10 cellular contexts compared by ENCODE assay signal in genomic region chr7:155222046-155222445, GRCh38.
"Had no signal": no experiment of that assay in that cellular context is flagged by ENCODE, and none has a peak within 500 bp of the region (broad histone marks: within the 10 kb centered on the region; RNA-seq: fewer than 3 reads in every experiment).

No MANE protein-coding gene starts in this region.

- FAIRE-seq: keratinocyte, small intestine had no signal

- DNase-seq: activated CD4-positive, alpha-beta T cell treated with anti-CD3 and anti-CD28 coated beads for 4 hours; activated CD8-positive, alpha-beta memory T cell treated with anti-CD3 and anti-CD28 coated beads, Interleukin-2, amount 50 U/mL, for 4 hours; activated naive CD8-positive, alpha-beta T cell treated with anti-CD3 and anti-CD28 coated beads, Interleukin-2, amount 50 U/mL, for 24 hours; central memory CD4-positive, alpha-beta T cell; cortex of kidney; effector memory CD4-positive, alpha-beta T cell; small intestine; T1000; transverse colon had no signal

- H3K4me1 ChIP-seq: transverse colon had no signal

- H3K27ac ChIP-seq: transverse colon had no signal

- H3K9me3 ChIP-seq: transverse colon had no signal

- ATAC-seq: activated naive CD8-positive, alpha-beta T cell treated with anti-CD3 and anti-CD28 coated beads, Interleukin-2, amount 50 U/mL, for 24 hours had no signal

- H3K4me3 ChIP-seq: transverse colon had no signal

- H3K36me3 ChIP-seq: transverse colon had no signal
